ENCODE assay signal across 8 cellular contexts in genomic region chr17:47831934-47832327, GRCh38. TPM values are rescaled to one million over a fixed set of nuclear protein-coding genes. Genes with fewer than 3 reads are reported as not detected.
DNase-seq lines count a peak whose midpoint lies in the region; ATAC-seq and TF ChIP-seq lines count a peak whose summit lies in the region.

No MANE protein-coding gene starts in this region.

- H3K27ac ChIP-seq in KMS-11 (0 out of 2 replicates have a peak overlapping the region, but pooled peaks have one; percentile 94), uterus (no peak overlapping the region)

- H3K9me3 ChIP-seq in uterus, result no peaks in the 10 kb centered on the region

- H3K36me3 ChIP-seq in KMS-11 (ENCODE audit: insufficient read depth) (no peaks in the 10 kb centered on the region), uterus (no peaks in the 10 kb centered on the region)

- H3K4me3 Mint-ChIP-seq in MCF 10A (ENCODE audit: unreplicated experiment), result peak overlapping the region; percentile 83

- peak; percentile 90 for DNase-seq in CD1c-positive myeloid dendritic cell (ENCODE audit: extremely low spot score)
- no peak for DNase-seq in MCF 10A (ENCODE audit: unreplicated experiment)
- DNase-seq in medulla oblongata (ENCODE audit: extremely low spot score), result peak; percentile 54
- DNase-seq in uterus, result no peak
- no peak for DNase-seq in stimulated activated CD4-positive, alpha-beta T cell treated with anti-CD3 and anti-CD28 coated beads, Interleukin-2, amount 100 ng/mL, for 48 hours
- DNase-seq in NCI-H524 treated with DMSO at 0.1 percent for 48 hours (lab: John Stamatoyannopoulos, UW), result no peak

- POLR2A ChIA-PET in MCF 10A (lab: Yijun Ruan, JAX), result interaction anchor here (0.6 to 3.4 kb wide), 18 partner anchors 9 to 513 kb away, joined by 3 to 38 read pairs (median 4); partner anchors contain the start of genes CDK5RAP3, KPNB1, OSBPL7 and PNPO

- H3K27me3 ChIP-seq in KMS-11 (ENCODE audit: insufficient read depth, low read depth) (no peaks in the 10 kb centered on the region), uterus (no peaks in the 10 kb centered on the region)

- no peak overlapping the region for H3K27ac Mint-ChIP-seq in MCF 10A (ENCODE audit: low read depth, unreplicated experiment)

- H3K4me2 ChIP-seq in KMS-11, result peak overlapping the region; percentile 93

- H3K4me1 ChIP-seq in KMS-11 (ENCODE audit: low read depth, poor library complexity, severe bottlenecking), result peaks cover 29% of the 10 kb centered on the region
- no peaks in the 10 kb centered on the region for H3K4me1 ChIP-seq in uterus

- intact Hi-C loops in MCF 10A (cut with micrococcal nuclease) (loop anchor here (1.0 kb wide), 1 partner anchor 56 kb away; no protein-coding TSS in a partner anchor), uterus (cut with DNase I; ENCODE audit: low total_unique reads) (no loop called here)

- no peak for ATAC-seq in GM18517 (IDR thresholded peaks at IDR 0.05; ENCODE audit: unreplicated experiment)

- BruUV-seq in MCF 10A (replicated peaks; lab: Mats Ljungman, UMichigan), result no TSS peak

- TF ChIP-seq CTCF in KMS-11 (conservative IDR thresholded peaks at IDR 0.05; ENCODE audit: low read depth, low read length) (no peak), MCF 10A (IDR thresholded peaks at IDR 0.05; ENCODE audit: unreplicated experiment) (no peak), uterus (IDR thresholded peaks at IDR 0.05) (no peak)

- peak overlapping the region; percentile 9; the same call in 1 of the 2 replicates for H3K9ac ChIP-seq in KMS-11

- H3K36me3 Mint-ChIP-seq in MCF 10A (ENCODE audit: insufficient read depth, unreplicated experiment), result peaks cover 20% of the 10 kb centered on the region

- no peaks in the 10 kb centered on the region for H3K9me3 Mint-ChIP-seq in MCF 10A (ENCODE audit: unreplicated experiment)

- H3K4me1 Mint-ChIP-seq in MCF 10A (ENCODE audit: insufficient read depth, unreplicated experiment), result peaks cover 10% of the 10 kb centered on the region

- H2AFZ ChIP-seq in KMS-11 (ENCODE audit: low read depth), result peak overlapping the region; percentile 91

- CTCF ChIA-PET in MCF 10A (lab: Yijun Ruan, JAX), result interaction anchor here (0.6 to 1.8 kb wide), 2 partner anchors 9 to 188 kb away, joined by 4 to 7 read pairs; partner anchors contain the start of gene SCRN2

- no peaks in the 10 kb centered on the region for H3K27me3 Mint-ChIP-seq in MCF 10A (ENCODE audit: insufficient read depth, unreplicated experiment)

- H3K79me2 ChIP-seq in KMS-11 (ENCODE audit: insufficient read depth, low read depth), result peaks cover 30% of the 10 kb centered on the region

- H4K20me1 ChIP-seq in KMS-11 (ENCODE audit: insufficient read depth), result no peaks in the 10 kb centered on the region

- no peak for TF ChIP-seq POLR2A in uterus (IDR thresholded peaks at IDR 0.05)

- H3K4me3 ChIP-seq in KMS-11 (IDR thresholded peaks at IDR 0.05; ENCODE audit: insufficient read depth, low read depth, low read length) (no peak overlapping the region), uterus (peak overlapping the region; percentile 71 to 73)

RNA-seq across cellular contexts. Expression of gene LRRC46, which starts 0.5 kb away (rescaled TPM):
- 1.2 and 1.4 TPM in 2 replicates for total RNA-seq in MCF 10A (2022)
- 1 to 10 TPM in 2 of 4 donors, under 1 TPM in 2; 0.14 to 1.5 (median 0.76) TPM for total RNA-seq in uterus

RNA-seq across cellular contexts. Expression of gene MRPL10, which starts 0.6 kb away (rescaled TPM):
- total RNA-seq in MCF 10A (2022) (43.2 and 49.3 TPM in 2 replicates), uterus (10 to 100 TPM; 14.7 to 44.1 (median 27.7) TPM)

RNA-seq across cellular contexts. Expression of gene SCRN2, which starts 9.1 kb away (rescaled TPM):
- total RNA-seq in MCF 10A (2022) (15.7 and 16.2 TPM in 2 replicates), uterus (10 to 100 TPM; 12.4 to 80.7 (median 39.8) TPM)

RNA-seq across cellular contexts. Expression of gene OSBPL7, which starts 10.3 kb away (rescaled TPM):
- total RNA-seq in MCF 10A (2022), result 4.3 and 4.7 TPM in 2 replicates
- total RNA-seq in uterus, result 10 to 100 TPM in 2 of 4 donors, 1 to 10 TPM in 2; 1.0 to 23.4 (median 10.7) TPM

RNA-seq across cellular contexts. Expression of gene SP6, which starts 19.0 kb away (rescaled TPM):
- 1.2 and 1.5 TPM in 2 replicates for total RNA-seq in MCF 10A (2022)
- total RNA-seq in uterus, result 1 to 10 TPM in 2 of 4 donors, not detected in 2; 1.4 to 1.5 TPM

Comparison
In these comparisons a context has a peak if more than half of its experiments do, and no peak if none do; other contexts are left out.
1. DNase-seq: peak in CD1c-positive myeloid dendritic cell (single experiment) and medulla oblongata (single experiment); none in MCF 10A (single experiment), uterus (0 of 2), stimulated activated CD4-positive, alpha-beta T cell treated with anti-CD3 and anti-CD28 coated beads, Interleukin-2, amount 100 ng/mL, for 48 hours (0 of 2) and NCI-H524 treated with DMSO at 0.1 percent for 48 hours (single experiment).